In the genomic region with DNA sequence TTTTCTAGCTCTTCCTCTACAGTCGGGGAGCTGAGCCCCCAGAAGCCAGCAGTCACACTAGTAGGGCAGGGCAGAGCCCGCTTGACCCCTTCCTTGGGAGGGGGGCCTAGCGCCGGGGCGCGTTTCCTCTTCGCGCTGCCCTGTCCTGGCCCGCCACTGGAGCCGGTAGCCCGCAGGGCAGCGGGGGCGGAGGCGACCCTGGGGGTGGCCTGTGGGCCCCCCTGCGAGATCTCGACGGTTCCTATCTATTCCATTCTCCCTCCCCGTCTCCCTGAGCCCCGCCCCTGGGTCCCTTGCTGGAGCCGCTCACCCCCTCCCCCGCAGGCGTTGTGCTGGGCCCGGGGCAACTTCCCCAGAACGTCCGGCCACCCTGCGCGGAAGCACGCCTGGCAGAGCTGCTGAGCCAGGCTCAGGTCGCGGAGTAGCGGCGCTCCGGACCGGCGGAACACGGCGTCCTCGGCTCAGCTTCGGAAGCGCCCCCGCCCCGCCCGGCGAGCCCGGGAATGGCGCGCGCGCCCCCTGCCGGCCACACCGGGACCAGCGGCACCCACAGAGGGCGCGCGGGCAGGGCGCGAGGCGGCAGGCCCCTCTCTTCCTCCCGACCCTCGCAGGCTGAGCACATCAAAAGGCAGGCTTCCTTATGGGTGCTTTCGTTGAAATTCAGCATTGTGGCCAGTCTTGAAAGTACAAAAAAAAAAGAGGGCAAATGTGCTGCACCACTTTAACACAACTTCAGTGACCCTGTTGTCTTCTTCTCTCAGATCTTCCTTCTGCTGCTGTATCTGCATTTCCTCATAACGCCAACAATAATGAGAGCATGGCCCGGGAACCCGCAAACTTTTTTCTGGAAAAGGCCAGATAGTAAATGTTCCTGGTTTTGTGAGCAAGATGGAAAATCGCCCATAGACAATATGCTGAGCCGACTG, we compare ENCODE assay signal across 8 cellular contexts.
DNase-seq lines count a peak whose midpoint lies in the region; ATAC-seq and TF ChIP-seq lines count a peak whose summit lies in the region.

No MANE protein-coding gene starts in this region.

- H3K9me3 ChIP-seq in endodermal cell (ENCODE audit: control insufficient read depth, low read length) = peaks cover 7% of the 10 kb centered on the region

- POLR2A ChIA-PET in activated CD4-positive, alpha-beta memory T cell treated with anti-CD3 and anti-CD28 coated beads for 36 hours (lab: Charles Lee) = no interaction called here

- no peak overlapping the region for H3K23ac ChIP-seq in mesendoderm (ENCODE audit: low read length)

- WGBS in endodermal cell (ENCODE audit: insufficient coverage in 1 of 2, insufficient read length in 1 of 2), 2 experiments = 8 to 12% methylated on average over 16 to 66 of the region's 66 CpGs
- no CpG with 5 or more reads among the region's 66 CpGs for WGBS in mesendoderm (ENCODE audit: extremely low coverage, insufficient coverage, low lambda C conversion rate)

- H4K5ac ChIP-seq in mesendoderm (ENCODE audit: low read length) = no peak overlapping the region

- H3K27ac ChIP-seq in endodermal cell (ENCODE audit: low read depth, low read length) (no peak overlapping the region), mesendoderm (ENCODE audit: low read depth, low read length) (no peak overlapping the region)

- H3K9ac ChIP-seq in endodermal cell (ENCODE audit: extremely low read depth, low read length, poor library complexity, severe bottlenecking) (peak overlapping the region; percentile 44), mesendoderm (ENCODE audit: low read length) (peak overlapping the region; percentile 70)

- peak overlapping the region; percentile 33 for H3K18ac ChIP-seq in mesendoderm (ENCODE audit: low read length)

- H3K9me3 Mint-ChIP-seq in activated CD4-positive, alpha-beta memory T cell treated with anti-CD3 and anti-CD28 coated beads for 36 hours = peaks cover 9% of the 10 kb centered on the region
- H3K9me3 Mint-ChIP-seq in endodermal cell = peaks cover 6% of the 10 kb centered on the region

- H3K56ac ChIP-seq in mesendoderm (ENCODE audit: low read length) = peak overlapping the region; percentile 93

- CTCF ChIA-PET in activated CD4-positive, alpha-beta memory T cell treated with anti-CD3 and anti-CD28 coated beads for 36 hours (lab: Charles Lee) = interaction anchor here (1.0 to 1.1 kb wide), 2 partner anchors 12 to 1336 kb away, joined by 4 to 8 read pairs; no protein-coding TSS in a partner anchor

- no peaks in the 10 kb centered on the region for H3K4me1 Mint-ChIP-seq in activated CD4-positive, alpha-beta memory T cell treated with anti-CD3 and anti-CD28 coated beads for 36 hours (ENCODE audit: low read depth)
- peaks cover 7% of the 10 kb centered on the region for H3K4me1 Mint-ChIP-seq in endodermal cell

- no peak overlapping the region for H4K8ac ChIP-seq in mesendoderm (ENCODE audit: low read depth, low read length)

- no peaks in the 10 kb centered on the region for H3K36me3 Mint-ChIP-seq in activated CD4-positive, alpha-beta memory T cell treated with anti-CD3 and anti-CD28 coated beads for 36 hours
- H3K36me3 Mint-ChIP-seq in endodermal cell (ENCODE audit: low read depth) = no peaks in the 10 kb centered on the region

- intact Hi-C loops in activated CD4-positive, alpha-beta memory T cell treated with anti-CD3 and anti-CD28 coated beads for 36 hours (cut with micrococcal nuclease) = loop anchor here (5.0 kb wide), 1 partner anchor 1332 kb away; a partner anchor contains a TSS

- H3K36me3 ChIP-seq in endodermal cell (ENCODE audit: control insufficient read depth, insufficient read depth, low read length) (no peaks in the 10 kb centered on the region), mesendoderm (ENCODE audit: control insufficient read depth, insufficient read depth, low read length) (no peaks in the 10 kb centered on the region)

- no peak overlapping the region for H2AK5ac ChIP-seq in mesendoderm (ENCODE audit: low read length)

- no peak overlapping the region for H3K4me3 Mint-ChIP-seq in activated CD4-positive, alpha-beta memory T cell treated with anti-CD3 and anti-CD28 coated beads for 36 hours
- peak overlapping the region; percentile 64 for H3K4me3 Mint-ChIP-seq in endodermal cell

- TF ChIP-seq CTCF in endodermal cell (conservative IDR thresholded peaks at IDR 0.05) = peak; percentile 99

- peaks cover 10% of the 10 kb centered on the region for H3K27me3 ChIP-seq in endodermal cell (ENCODE audit: control insufficient read depth, insufficient read depth, low read length, poor library complexity, severe bottlenecking)
- H3K27me3 ChIP-seq in mesendoderm (ENCODE audit: insufficient read depth, low read length, poor library complexity) = no peaks in the 10 kb centered on the region

- H3K4me1 ChIP-seq in endodermal cell (ENCODE audit: control insufficient read depth, insufficient read depth, low read length) (peaks cover 5% of the 10 kb centered on the region), mesendoderm (ENCODE audit: control insufficient read depth, low read depth, low read length) (no peaks in the 10 kb centered on the region)

- H3K27me3 Mint-ChIP-seq in activated CD4-positive, alpha-beta memory T cell treated with anti-CD3 and anti-CD28 coated beads for 36 hours = peaks cover 31% of the 10 kb centered on the region
- H3K27me3 Mint-ChIP-seq in endodermal cell (ENCODE audit: insufficient read depth) = peaks cover 34% of the 10 kb centered on the region

- no peak overlapping the region for H3K4ac ChIP-seq in mesendoderm (ENCODE audit: low read depth, low read length)

- no peaks in the 10 kb centered on the region for H3K79me2 ChIP-seq in mesendoderm (ENCODE audit: control insufficient read depth, insufficient read depth, low read length)

- no peak overlapping the region for H2BK15ac ChIP-seq in mesendoderm (replicated peaks; ENCODE audit: low read depth)

- no peak overlapping the region for H3K27ac Mint-ChIP-seq in activated CD4-positive, alpha-beta memory T cell treated with anti-CD3 and anti-CD28 coated beads for 36 hours
- H3K27ac Mint-ChIP-seq in endodermal cell = no peak overlapping the region

- peak overlapping the region; percentile 80 for H3K4me3 ChIP-seq in endodermal cell (ENCODE audit: low read length)
- peak overlapping the region; percentile 43 for H3K4me3 ChIP-seq in mesendoderm (ENCODE audit: low read length)

- no peak overlapping the region for H2BK5ac ChIP-seq in mesendoderm (ENCODE audit: low read length)

- peak overlapping the region; percentile 94 for H3K4me2 ChIP-seq in mesendoderm (ENCODE audit: low read length)

- DNase-seq in activated gamma-delta T cell treated with Interleukin-2 at 50 U/mL for 16 hours (peak; percentile 27), activated gamma-delta T cell (lab: John Stamatoyannopoulos, UW) (no peak), NCI-H1694 (lab: John Stamatoyannopoulos, UW) (peak; percentile 34), endodermal cell (peak; percentile 93), mesendoderm (peak; percentile 85)
- peak; percentile 49 for DNase-seq in activated CD4-positive, alpha-beta memory T cell treated with anti-CD3 and anti-CD28 coated beads for 36 hours
- peak; percentile 21 to 29 for DNase-seq in stimulated activated CD8-positive, alpha-beta memory T cell treated with anti-CD3 and anti-CD28 coated beads, Interleukin-15, amount 100 ng/mL, for 48 hours (ENCODE audit: low read depth in 2 of 2)

- ATAC-seq in HG02763 (IDR thresholded peaks at IDR 0.05; ENCODE audit: unreplicated experiment) = peak; percentile 84

- H2BK120ac ChIP-seq in mesendoderm (ENCODE audit: low read depth, low read length) = no peak overlapping the region

- no peaks in the 10 kb centered on the region for H3K79me1 ChIP-seq in mesendoderm (ENCODE audit: low read length)
